ENCODE assay signal across 34 cellular contexts in the genomic region with DNA sequence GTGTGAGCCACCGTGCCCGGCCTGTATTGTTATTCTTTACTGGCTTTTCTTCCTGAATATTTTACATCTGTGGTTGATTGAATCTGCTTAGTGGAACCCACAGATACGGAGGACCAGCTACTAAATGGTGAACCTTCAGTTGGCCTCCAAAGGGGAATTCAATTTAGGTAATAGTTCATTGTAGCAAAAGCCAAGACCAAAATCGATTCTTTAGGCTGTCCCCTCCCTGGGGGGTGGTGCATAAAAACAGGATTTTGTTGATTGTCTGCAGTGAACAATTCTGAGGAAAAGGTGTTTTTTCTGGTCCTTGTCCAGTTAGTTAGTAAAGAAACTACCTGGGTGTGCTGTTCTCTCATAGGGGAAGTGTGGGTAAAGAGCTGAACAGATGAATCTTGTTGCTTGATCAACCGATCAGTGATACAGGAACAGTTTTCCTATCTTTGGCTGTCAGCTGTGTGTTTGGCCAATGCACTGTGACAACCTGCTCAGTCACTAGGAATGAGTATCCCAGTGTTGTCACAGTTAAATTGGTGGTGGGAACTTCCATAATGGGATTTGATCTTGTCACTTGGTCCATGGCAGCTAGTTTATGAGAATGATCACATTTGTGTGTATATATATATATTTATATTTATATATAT. TPM values are rescaled to one million over a fixed set of nuclear protein-coding genes. Genes with fewer than 3 reads are reported as not detected.
"Had no signal": no experiment of that assay in that cellular context is flagged by ENCODE, and none has a peak within 500 bp of the region (broad histone marks: within the 10 kb centered on the region; RNA-seq: fewer than 3 reads in every experiment).

No MANE protein-coding gene starts in this region.

- H3K9me3 ChIP-seq: colonic mucosa, esophagus squamous epithelium, gastrocnemius medialis, heart right ventricle, left ventricle myocardium inferior, lower lobe of right lung, mucosa of descending colon had no signal

- H3K36me3 ChIP-seq: colonic mucosa, esophagus squamous epithelium, gastrocnemius medialis, heart right ventricle, left ventricle myocardium inferior, lower lobe of right lung had no signal

- H3K4me1 Mint-ChIP-seq: endodermal cell, mesothelial cell of epicardium had no signal

- H3K27me3 ChIP-seq: colonic mucosa, gastrocnemius medialis had no signal

- H3K36me3 Mint-ChIP-seq: mesothelial cell of epicardium had no signal

- H3K4me3 Mint-ChIP-seq: dendritic cell treated with granulocyte-macrophage colony-stimulating factor and Interleukin-4, amounts not matched to agents 40 ng/mL and 50 ng/mL, for 4 days; effector memory CD8-positive, alpha-beta T cell; endodermal cell; mesothelial cell of epicardium had no signal

- ATAC-seq: effector memory CD8-positive, alpha-beta T cell; esophagus mucosa; gastrocnemius medialis; heart right ventricle; left cardiac atrium; lower lobe of right lung; mucosa of descending colon had no signal

- H3K4me3 ChIP-seq: colonic mucosa, esophagus squamous epithelium, gastrocnemius medialis, heart right ventricle, left ventricle myocardium inferior, lower lobe of right lung, mucosa of descending colon had no signal

- H3K27ac Mint-ChIP-seq: dendritic cell treated with granulocyte-macrophage colony-stimulating factor and Interleukin-4, amounts not matched to agents 40 ng/mL and 50 ng/mL, for 4 days; effector memory CD8-positive, alpha-beta T cell; endodermal cell; mesothelial cell of epicardium had no signal

- H3K9me3 Mint-ChIP-seq: dendritic cell treated with granulocyte-macrophage colony-stimulating factor and Interleukin-4, amounts not matched to agents 40 ng/mL and 50 ng/mL, for 4 days; effector memory CD8-positive, alpha-beta T cell had no signal

- H3K4me1 ChIP-seq: colonic mucosa, esophagus squamous epithelium, gastrocnemius medialis, heart right ventricle, left ventricle myocardium inferior, lower lobe of right lung had no signal

- DNase-seq: colonic mucosa; cortex of kidney; effector CD8-positive, alpha-beta T cell; effector memory CD8-positive, alpha-beta T cell; endodermal cell; erythroblast; esophagus squamous epithelium; foreskin fibroblast; foreskin melanocyte; gastrocnemius medialis; glutamatergic neuron; head of caudate nucleus; heart right ventricle; hippocampal formation; left cardiac atrium; left ventricle myocardium inferior; lower lobe of right lung; mesenchymal stem cell; mucosa of descending colon had no signal

- FAIRE-seq: endometrium, islet of Langerhans, keratinocyte had no signal

- H3K27ac ChIP-seq: colonic mucosa, epithelial cell of prostate, esophagus squamous epithelium, gastrocnemius medialis, heart right ventricle, left ventricle myocardium inferior, lower lobe of right lung had no signal

RNA-seq across cellular contexts. Expression of a gene that starts 19.5 kb away (rescaled TPM):
- total RNA-seq: chondrocyte, colonic mucosa, dermis microvascular lymphatic vessel endothelial cell, endodermal cell, esophagus mucosa, esophagus squamous epithelium, gastrocnemius medialis, glomerular endothelial cell, heart right ventricle, kidney epithelial cell, left cardiac atrium, left ventricle myocardium inferior, lower leg skin, lower lobe of right lung, lung microvascular endothelial cell, mesenteric fat pad, mesothelial cell of epicardium, myocyte had no signal
- polyA plus RNA-seq: heart right ventricle, keratinocyte had no signal

RNA-seq across cellular contexts. Expression of a gene that starts 27.5 kb away (rescaled TPM):
- total RNA-seq: chondrocyte, dermis microvascular lymphatic vessel endothelial cell, endodermal cell, esophagus mucosa, esophagus squamous epithelium, gastrocnemius medialis, glomerular endothelial cell, kidney epithelial cell, left cardiac atrium, left ventricle myocardium inferior, lower lobe of right lung, lung microvascular endothelial cell, mesothelial cell of epicardium, mucosa of descending colon, myocyte had no signal
- polyA plus RNA-seq: keratinocyte had no signal

RNA-seq across cellular contexts. Expression of a gene that starts 43.9 kb away (rescaled TPM):
- total RNA-seq: chondrocyte, colonic mucosa, dermis microvascular lymphatic vessel endothelial cell, endodermal cell, esophagus mucosa, esophagus squamous epithelium, gastrocnemius medialis, glomerular endothelial cell, heart right ventricle, kidney epithelial cell, left cardiac atrium, left ventricle myocardium inferior, lower leg skin, lower lobe of right lung, lung microvascular endothelial cell, mesenteric fat pad, mucosa of descending colon, myocyte had no signal
- polyA plus RNA-seq: heart right ventricle, keratinocyte had no signal

RNA-seq across cellular contexts. Expression of a gene that starts 48.3 kb away (rescaled TPM):
- total RNA-seq: chondrocyte, colonic mucosa, dermis microvascular lymphatic vessel endothelial cell, esophagus mucosa, esophagus squamous epithelium, gastrocnemius medialis, glomerular endothelial cell, heart right ventricle, kidney epithelial cell, left cardiac atrium, left ventricle myocardium inferior, lower leg skin, lower lobe of right lung, lung microvascular endothelial cell, mesenteric fat pad, mesothelial cell of epicardium, mucosa of descending colon, myocyte had no signal
- polyA plus RNA-seq: heart right ventricle, keratinocyte had no signal
